Comparison of ENCODE assay signal across 2 cellular contexts in the genomic region with DNA sequence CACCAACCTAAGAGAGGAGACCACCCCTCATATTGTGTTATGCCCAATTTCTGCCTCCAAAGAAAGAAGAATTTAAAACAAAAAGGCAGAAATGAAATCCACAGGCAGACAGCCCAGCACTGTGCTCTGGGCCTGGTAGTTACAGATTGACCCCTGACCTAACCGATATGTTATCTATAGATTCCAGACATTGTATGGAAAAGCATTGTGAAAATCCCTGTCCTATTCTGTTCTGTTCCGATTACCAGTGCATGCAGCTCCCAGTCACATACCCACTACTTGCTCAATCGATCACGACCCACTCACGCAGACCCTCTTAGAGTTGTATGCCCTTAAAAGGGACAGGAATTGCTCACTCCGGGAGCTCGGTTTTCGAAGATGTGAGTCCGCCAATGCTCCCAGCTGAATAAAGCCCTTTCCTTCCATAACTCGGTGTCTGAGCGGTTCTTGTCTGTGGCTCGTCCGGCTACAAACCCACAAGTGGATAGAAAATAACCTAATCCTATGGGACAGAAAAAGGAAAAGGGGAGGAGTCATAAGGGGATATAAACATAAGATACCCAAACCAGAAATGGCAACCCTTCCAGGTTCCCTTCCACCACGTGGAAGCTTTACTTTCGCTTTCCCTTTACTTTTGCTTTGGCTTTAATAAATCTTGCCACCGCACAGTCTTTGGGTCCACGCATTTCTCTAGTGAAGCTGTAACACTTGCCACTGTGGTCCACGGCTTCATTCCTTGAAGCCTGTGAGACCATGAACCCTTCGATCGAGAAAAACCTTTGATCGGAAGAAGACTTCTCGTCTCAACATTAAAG.
TF ChIP-seq lines count a peak whose summit lies in the region.

No MANE protein-coding gene starts in this region.

TF ChIP-seq in SK-N-SH, 30 proteins besides CTCF, POLR2A, EP300 and RAD21:
- TF ChIP-seq, protein P1, sequence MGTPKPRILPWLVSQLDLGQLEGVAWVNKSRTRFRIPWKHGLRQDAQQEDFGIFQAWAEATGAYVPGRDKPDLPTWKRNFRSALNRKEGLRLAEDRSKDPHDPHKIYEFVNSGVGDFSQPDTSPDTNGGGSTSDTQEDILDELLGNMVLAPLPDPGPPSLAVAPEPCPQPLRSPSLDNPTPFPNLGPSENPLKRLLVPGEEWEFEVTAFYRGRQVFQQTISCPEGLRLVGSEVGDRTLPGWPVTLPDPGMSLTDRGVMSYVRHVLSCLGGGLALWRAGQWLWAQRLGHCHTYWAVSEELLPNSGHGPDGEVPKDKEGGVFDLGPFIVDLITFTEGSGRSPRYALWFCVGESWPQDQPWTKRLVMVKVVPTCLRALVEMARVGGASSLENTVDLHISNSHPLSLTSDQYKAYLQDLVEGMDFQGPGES (IDR thresholded peaks at IDR 0.05; ENCODE audit: low read depth, low read length) = no peak
- TF ChIP-seq GATA2 (CRISPR knock-in tag; IDR thresholded peaks at IDR 0.05) = no peak
- TF ChIP-seq, protein P2, sequence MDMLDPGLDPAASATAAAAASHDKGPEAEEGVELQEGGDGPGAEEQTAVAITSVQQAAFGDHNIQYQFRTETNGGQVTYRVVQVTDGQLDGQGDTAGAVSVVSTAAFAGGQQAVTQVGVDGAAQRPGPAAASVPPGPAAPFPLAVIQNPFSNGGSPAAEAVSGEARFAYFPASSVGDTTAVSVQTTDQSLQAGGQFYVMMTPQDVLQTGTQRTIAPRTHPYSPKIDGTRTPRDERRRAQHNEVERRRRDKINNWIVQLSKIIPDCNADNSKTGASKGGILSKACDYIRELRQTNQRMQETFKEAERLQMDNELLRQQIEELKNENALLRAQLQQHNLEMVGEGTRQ (IDR thresholded peaks at IDR 0.05; ENCODE audit: borderline replicate concordance, low read depth, low read length) = no peak
- TF ChIP-seq NRF1 (IDR thresholded peaks at IDR 0.05; ENCODE audit: low read depth, low read length) = no peak
- TF ChIP-seq CHD2 (IDR thresholded peaks at IDR 0.05; ENCODE audit: low read length, partially characterized antibody) = no peak

TF ChIP-seq in SK-N-SH treated with all-trans-retinoic acid at 6 μM for 48 hours, 23 proteins besides CTCF, POLR2A, EP300 and RAD21 (continued from another document):
- TF ChIP-seq, protein P3, sequence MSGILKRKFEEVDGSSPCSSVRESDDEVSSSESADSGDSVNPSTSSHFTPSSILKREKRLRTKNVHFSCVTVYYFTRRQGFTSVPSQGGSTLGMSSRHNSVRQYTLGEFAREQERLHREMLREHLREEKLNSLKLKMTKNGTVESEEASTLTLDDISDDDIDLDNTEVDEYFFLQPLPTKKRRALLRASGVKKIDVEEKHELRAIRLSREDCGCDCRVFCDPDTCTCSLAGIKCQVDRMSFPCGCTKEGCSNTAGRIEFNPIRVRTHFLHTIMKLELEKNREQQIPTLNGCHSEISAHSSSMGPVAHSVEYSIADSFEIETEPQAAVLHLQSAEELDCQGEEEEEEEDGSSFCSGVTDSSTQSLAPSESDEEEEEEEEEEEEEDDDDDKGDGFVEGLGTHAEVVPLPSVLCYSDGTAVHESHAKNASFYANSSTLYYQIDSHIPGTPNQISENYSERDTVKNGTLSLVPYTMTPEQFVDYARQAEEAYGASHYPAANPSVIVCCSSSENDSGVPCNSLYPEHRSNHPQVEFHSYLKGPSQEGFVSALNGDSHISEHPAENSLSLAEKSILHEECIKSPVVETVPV (CRISPR knock-in tag; IDR thresholded peaks at IDR 0.05) = no peak
- TF ChIP-seq CSDC2 (CRISPR knock-in tag; IDR thresholded peaks at IDR 0.05) = no peak
